In genomic region chr5:110757118-110757729, GRCh38 we compare ENCODE assay signal across 8 cellular contexts. TPM values are rescaled to one million over a fixed set of nuclear protein-coding genes. Genes with fewer than 3 reads are reported as not detected.
DNase-seq lines count a peak whose midpoint lies in the region; TF ChIP-seq lines count a peak whose summit lies in the region.

No MANE protein-coding gene starts in this region.

- DNase-seq in activated T-cell treated with anti-CD3 and anti-CD28 coated beads for 24 hours (ENCODE audit: low read depth) (peak; percentile 4), Kasumi-1 (lab: John Stamatoyannopoulos, UW) (peak; percentile 63 to 66), fibroblast of peridontal ligament (ENCODE audit: extremely low read depth) (peak; percentile 84), putamen (ENCODE audit: low spot score) (peak; percentile 47), amniotic stem cell (lab: John Stamatoyannopoulos, UW) (no peak), H7 (no peak)
- no peak for DNase-seq in activated T-cell treated with anti-CD3 and anti-CD28 coated beads, Interleukin-2, amount 50 U/mL, for 1 hour

- H3K27ac ChIP-seq in SU-DHL-6 (ENCODE audit: low read depth, low read length) = no peak overlapping the region

- TF ChIP-seq CTCF in SU-DHL-6 (IDR thresholded peaks at IDR 0.05; ENCODE audit: insufficient read depth, low read length, poor library complexity, severe bottlenecking) = peak; percentile 42

- H3K9me2 ChIP-seq in SU-DHL-6 (replicated peaks; ENCODE audit: insufficient read depth, low read length) = no peaks in the 10 kb centered on the region

- H4K20me1 ChIP-seq in SU-DHL-6 (ENCODE audit: low read depth, low read length) = no peaks in the 10 kb centered on the region; the same call in 1 of the 2 replicates

- no peak overlapping the region for H3K4me3 ChIP-seq in SU-DHL-6 (ENCODE audit: insufficient read depth, low read length, poor library complexity, severe bottlenecking)
- no peak overlapping the region for H3K4me3 ChIP-seq in H7 (ENCODE audit: insufficient read depth, low read depth, low read length)

- peaks cover 44% of the 10 kb centered on the region for H3K36me3 ChIP-seq in SU-DHL-6 (ENCODE audit: low read length)
- H3K36me3 ChIP-seq in H7 (replicated peaks; ENCODE audit: control insufficient read depth, insufficient read depth, low read length) = peaks cover 3% of the 10 kb centered on the region; the same call in 1 of the 2 replicates

- no peak overlapping the region for H3K4me2 ChIP-seq in SU-DHL-6 (ENCODE audit: low read depth, low read length, poor library complexity, severe bottlenecking)

- no peaks in the 10 kb centered on the region for H3K27me3 ChIP-seq in SU-DHL-6 (ENCODE audit: low read length)
- H3K27me3 ChIP-seq in H7 (ENCODE audit: control insufficient read depth, insufficient read depth, low read length) = no peaks in the 10 kb centered on the region

- no peaks in the 10 kb centered on the region for H3K79me2 ChIP-seq in SU-DHL-6 (ENCODE audit: insufficient read depth, low read length)

- no peaks in the 10 kb centered on the region for H3K9me3 ChIP-seq in SU-DHL-6 (ENCODE audit: insufficient read depth, low read length)

- H2AFZ ChIP-seq in SU-DHL-6 (ENCODE audit: low read depth, low read length, severe bottlenecking) = no peak overlapping the region

- H3F3A ChIP-seq in SU-DHL-6 (ENCODE audit: insufficient read depth) = peaks cover 18% of the 10 kb centered on the region; the same call in 1 of the 2 replicates

- no peak overlapping the region for H3K9ac ChIP-seq in SU-DHL-6 (ENCODE audit: low read length)

RNA-seq across cellular contexts. Expression of gene SLC25A46, which starts 18.4 kb away (rescaled TPM):
- total RNA-seq in H7 (2014; rRNA removed; shearing (Covaris generic)) = 27.8 and 30.6 TPM in 2 replicates

RNA-seq across cellular contexts. Expression of gene TMEM232, which starts 30.8 kb away (rescaled TPM):
- total RNA-seq in H7 (2014; rRNA removed; shearing (Covaris generic)) = 0.67 and 1.0 TPM in 2 replicates

Comparison
In these comparisons a context has a peak if more than half of its experiments do, and no peak if none do; other contexts are left out.
1. DNase-seq: peak in activated T-cell treated with anti-CD3 and anti-CD28 coated beads for 24 hours (single experiment), Kasumi-1 (2 of 2), fibroblast of peridontal ligament (single experiment) and putamen (single experiment); none in activated T-cell treated with anti-CD3 and anti-CD28 coated beads, Interleukin-2, amount 50 U/mL, for 1 hour (single experiment), amniotic stem cell (single experiment) and H7 (single experiment).